Comparison of ENCODE assay signal across 24 cellular contexts in the genomic region with DNA sequence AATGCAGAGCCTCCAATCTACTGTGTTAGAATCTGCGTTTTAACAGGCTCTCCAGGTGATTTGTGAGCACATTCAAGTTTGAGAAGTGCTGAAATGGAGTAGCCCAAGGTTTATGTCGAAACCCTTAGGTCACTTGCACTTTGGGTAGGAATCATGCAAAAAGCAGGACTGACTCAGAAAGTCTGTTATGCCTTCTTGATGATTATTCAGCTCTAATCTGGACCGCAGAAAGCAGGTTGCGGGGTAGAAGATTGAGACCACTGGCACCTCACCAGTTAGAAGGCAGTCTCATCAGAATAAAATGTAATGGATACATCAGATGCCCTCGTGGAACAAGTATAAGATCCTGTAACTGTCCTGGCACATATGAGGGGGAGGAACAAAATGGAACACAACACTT.
"Had no signal": no experiment of that assay in that cellular context is flagged by ENCODE, and none has a peak within 500 bp of the region (broad histone marks: within the 10 kb centered on the region; RNA-seq: fewer than 3 reads in every experiment).

No MANE protein-coding gene starts in this region.

- FAIRE-seq: TTC549 had no signal

- H3K36me3 ChIP-seq: breast epithelium had no signal

- DNase-seq: activated CD4-positive, alpha-beta memory T cell treated with anti-CD3 and anti-CD28 coated beads for 36 hours; activated CD4-positive, alpha-beta T cell treated with anti-CD3 and anti-CD28 coated beads, Interleukin-2, amount 10 ng/mL, durations not matched to agents 7 days and 5 days; activated CD4-positive, CD25-positive, alpha-beta regulatory T cell; activated gamma-delta T cell treated with Interleukin-2 at 50 U/mL for 16 hours; activated naive CD4-positive, alpha-beta T cell treated with anti-CD3 and anti-CD28 coated beads, Interleukin-2, amount 10 ng/mL, durations not matched to agents 7 days and 5 days; activated naive CD8-positive, alpha-beta T cell treated with anti-CD3 and anti-CD28 coated beads for 36 hours; activated T-cell treated with anti-CD3 and anti-CD28 coated beads for 4 hours; activated T-cell treated with anti-CD3 and anti-CD28 coated beads, Interleukin-2, amount 50 U/mL, for 48 hours; anterior cingulate cortex; NCI-H1092; NCI-H1417; NCI-H1930; NCI-H2107; NCI-H345; NCI-H510A; NCI-H526 treated with DMSO at 0.1 percent for 48 hours; NCI-H82; SIG-M5; T-helper 17 cell; T-helper 9 cell had no signal

- H3K9me3 Mint-ChIP-seq: activated CD4-positive, alpha-beta memory T cell treated with anti-CD3 and anti-CD28 coated beads for 36 hours; activated CD4-positive, alpha-beta T cell treated with anti-CD3 and anti-CD28 coated beads, Interleukin-2, amount 10 ng/mL, durations not matched to agents 7 days and 5 days; activated naive CD4-positive, alpha-beta T cell treated with anti-CD3 and anti-CD28 coated beads, Interleukin-2, amount 10 ng/mL, durations not matched to agents 7 days and 5 days; activated naive CD8-positive, alpha-beta T cell treated with anti-CD3 and anti-CD28 coated beads for 36 hours; activated T-helper 2 cell treated with anti-CD3 and anti-CD28 coated beads, Interferon-gamma antibody, Interleukin-2, Interleukin-4, amounts not matched to agents 10 μg/mL and 5 μg/mL and 100 μg/mL, durations not matched to agents 14 hours and 24 hours and 36 hours had no signal

- H3K27me3 ChIP-seq: breast epithelium had no signal

- H3K4me3 Mint-ChIP-seq: activated CD4-positive, alpha-beta memory T cell treated with anti-CD3 and anti-CD28 coated beads for 36 hours; activated CD4-positive, alpha-beta T cell treated with anti-CD3 and anti-CD28 coated beads, Interleukin-2, amount 10 ng/mL, durations not matched to agents 7 days and 5 days; activated naive CD4-positive, alpha-beta T cell treated with anti-CD3 and anti-CD28 coated beads, Interleukin-2, amount 10 ng/mL, durations not matched to agents 7 days and 5 days; activated naive CD8-positive, alpha-beta T cell treated with anti-CD3 and anti-CD28 coated beads for 36 hours; T-helper 17 cell had no signal

- H3K9me3 ChIP-seq: breast epithelium had no signal

- ATAC-seq: T-helper 17 cell had no signal

- H3K27me3 Mint-ChIP-seq: activated CD4-positive, alpha-beta memory T cell treated with anti-CD3 and anti-CD28 coated beads for 36 hours; activated CD4-positive, alpha-beta T cell treated with anti-CD3 and anti-CD28 coated beads, Interleukin-2, amount 10 ng/mL, durations not matched to agents 7 days and 5 days; activated naive CD4-positive, alpha-beta T cell treated with anti-CD3 and anti-CD28 coated beads, Interleukin-2, amount 10 ng/mL, durations not matched to agents 7 days and 5 days had no signal

- H3K4me3 ChIP-seq: breast epithelium had no signal

- H3K4me1 ChIP-seq: breast epithelium had no signal

- H3K4me1 Mint-ChIP-seq: activated CD4-positive, alpha-beta T cell treated with anti-CD3 and anti-CD28 coated beads, Interleukin-2, amount 10 ng/mL, durations not matched to agents 7 days and 5 days; activated naive CD4-positive, alpha-beta T cell treated with anti-CD3 and anti-CD28 coated beads, Interleukin-2, amount 10 ng/mL, durations not matched to agents 7 days and 5 days; activated naive CD8-positive, alpha-beta T cell treated with anti-CD3 and anti-CD28 coated beads for 36 hours; T-helper 17 cell had no signal

- H3K27ac Mint-ChIP-seq: activated CD4-positive, alpha-beta memory T cell treated with anti-CD3 and anti-CD28 coated beads for 36 hours; activated CD4-positive, alpha-beta T cell treated with anti-CD3 and anti-CD28 coated beads, Interleukin-2, amount 10 ng/mL, durations not matched to agents 7 days and 5 days; activated naive CD4-positive, alpha-beta T cell treated with anti-CD3 and anti-CD28 coated beads, Interleukin-2, amount 10 ng/mL, durations not matched to agents 7 days and 5 days; activated naive CD8-positive, alpha-beta T cell treated with anti-CD3 and anti-CD28 coated beads for 36 hours; activated T-helper 2 cell treated with anti-CD3 and anti-CD28 coated beads, Interferon-gamma antibody, Interleukin-2, Interleukin-4, amounts not matched to agents 10 μg/mL and 5 μg/mL and 100 μg/mL, durations not matched to agents 14 hours and 24 hours and 36 hours; T-helper 17 cell had no signal

- H3K36me3 Mint-ChIP-seq: activated CD4-positive, alpha-beta memory T cell treated with anti-CD3 and anti-CD28 coated beads for 36 hours; activated naive CD4-positive, alpha-beta T cell treated with anti-CD3 and anti-CD28 coated beads, Interleukin-2, amount 10 ng/mL, durations not matched to agents 7 days and 5 days; activated naive CD8-positive, alpha-beta T cell treated with anti-CD3 and anti-CD28 coated beads for 36 hours had no signal

- H3K27ac ChIP-seq: breast epithelium, VCaP had no signal
